In the genomic region with DNA sequence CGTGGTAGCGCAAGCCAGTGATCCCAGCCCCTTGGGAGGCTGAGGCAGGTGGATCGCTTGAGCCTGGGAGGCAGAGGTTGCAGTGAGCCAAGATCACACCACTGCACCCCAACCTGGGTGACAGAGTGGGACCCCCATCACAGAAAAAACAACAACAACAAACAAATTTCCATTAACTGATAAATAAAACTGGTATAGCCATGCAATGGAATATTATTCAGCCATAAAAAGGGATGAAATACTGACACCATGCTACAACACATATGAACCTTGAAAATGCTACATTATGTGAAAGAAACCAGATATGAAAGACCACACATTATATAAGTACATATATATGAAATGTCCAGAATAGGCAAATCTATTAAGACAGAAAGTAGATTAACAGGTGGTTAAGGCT, we compare ENCODE assay signal across 27 cellular contexts.
"Had no signal": no experiment of that assay in that cellular context is flagged by ENCODE, and none has a peak within 500 bp of the region (broad histone marks: within the 10 kb centered on the region; RNA-seq: fewer than 3 reads in every experiment).

No MANE protein-coding gene starts in this region.

- H3K4me1 ChIP-seq: uterus had no signal

- H3K27me3 ChIP-seq: stomach, suprapubic skin, testis, thyroid gland, tibial artery, tibial nerve, transverse colon, upper lobe of left lung, upper lobe of right lung, uterus, vagina had no signal

- H3K9me3 ChIP-seq: stomach, suprapubic skin, testis, thoracic aorta, thyroid gland, tibial artery, tibial nerve, transverse colon, upper lobe of left lung, upper lobe of right lung, uterus, vagina had no signal

- H3K4me3 ChIP-seq: stomach, suprapubic skin, testis, thoracic aorta, thyroid gland, tibial artery, tibial nerve, transverse colon, upper lobe of left lung, upper lobe of right lung, uterus, vagina had no signal

- ATAC-seq: stimulated activated effector memory CD8-positive, alpha-beta T cell treated with anti-CD3 and anti-CD28 coated beads, Interleukin-12 subunit alpha, Interleukin-12 subunit beta, amount 100 ng/mL, for 72 hours; stimulated activated memory B cell treated with anti-CD40 and anti-IgM and Interleukin-4, amounts not matched to agents 10 μg/mL and 1 μg/mL and 100 μg/mL, for 72 hours; stimulated activated naive B cell treated with anti-CD40 and anti-IgM and Interleukin-4, amounts not matched to agents 10 μg/mL and 1 μg/mL and 100 μg/mL, for 72 hours; stimulated activated naive CD8-positive, alpha-beta T cell treated with anti-CD3 and anti-CD28 coated beads, Interleukin-15, amount 100 ng/mL, for 72 hours; stimulated activated naive CD8-positive, alpha-beta T cell treated with anti-CD3 and anti-CD28 coated beads, Interleukin-15, Interleukin-2, amounts not matched to agents 100 U/mL and 50 U/mL, for 24 hours; upper lobe of right lung had no signal

- FAIRE-seq: urothelium cell line had no signal

- DNase-seq: stimulated activated CD4-positive, alpha-beta T cell treated with anti-CD3 and anti-CD28 coated beads, Interleukin-2, amount 100 ng/mL, for 48 hours; stimulated activated CD4-positive, alpha-beta T cell treated with anti-CD3 and anti-CD28 coated beads, Interleukin-4, amount 100 ng/mL, for 1 hour; stimulated activated CD4-positive, alpha-beta T cell treated with anti-CD3 and anti-CD28 coated beads, Interleukin-4, amount 100 ng/mL, for 24 hours; stimulated activated CD4-positive, alpha-beta T cell treated with anti-CD3 and anti-CD28 coated beads, Interleukin-4, amount 100 ng/mL, for 4 hours; stimulated activated CD8-positive, alpha-beta memory T cell treated with anti-CD3 and anti-CD28 coated beads, Interleukin-4, amount 100 ng/mL, for 48 hours; stimulated activated naive B cell treated with anti-CD40 and anti-IgM and Interleukin-4, amounts not matched to agents 10 μg/mL and 1 μg/mL and 100 μg/mL, for 72 hours; stimulated activated naive CD4-positive, alpha-beta T cell; stimulated activated naive CD4-positive, alpha-beta T cell treated with Interleukin-2 at 50 U/mL for 16 hours; stimulated activated naive CD8-positive, alpha-beta T cell treated with anti-CD3 and anti-CD28 coated beads, Interleukin-15, amount 100 ng/mL, for 72 hours; stimulated activated naive CD8-positive, alpha-beta T cell treated with anti-CD3 and anti-CD28 coated beads, Interleukin-15, Interleukin-2, amounts not matched to agents 100 U/mL and 50 U/mL, for 24 hours; stomach; substantia nigra; testis; thyroid gland; tibial artery; transverse colon; trophoblast cell; upper lobe of left lung; upper lobe of right lung; uterus had no signal

- H3K36me3 ChIP-seq: thyroid gland, uterus had no signal

- H3K27ac ChIP-seq: stomach, suprapubic skin, testis, thoracic aorta, thyroid gland, tibial artery, tibial nerve, transverse colon, upper lobe of left lung, upper lobe of right lung, uterus, vagina had no signal
